In genomic region chr14:71532349-71532748, GRCh38 we compare ENCODE assay signal across 13 cellular contexts.
A peak's percentile ranks its signal among the peaks of the same experiment; 100 is the strongest.
DNase-seq lines count a peak whose midpoint lies in the region; ATAC-seq and TF ChIP-seq lines count a peak whose summit lies in the region.
"Had no signal": no experiment of that assay in that cellular context is flagged by ENCODE, and none has a peak within 500 bp of the region (broad histone marks: within the 10 kb centered on the region; RNA-seq: fewer than 3 reads in every experiment).

No MANE protein-coding gene starts in this region.

- H3K4me1 ChIP-seq in right atrium auricular region (peaks cover 0 to 13% of the 10 kb centered on the region in 2 donors), aorta (ENCODE audit: control insufficient read depth in 1 of 2, insufficient read depth in 2 of 2, low read length in 2 of 2) (peaks cover 0 to 4% of the 10 kb centered on the region in 2 donors)
- no peaks in the 10 kb centered on the region for H3K4me1 ChIP-seq in CD8-positive, alpha-beta memory T cell (ENCODE audit: insufficient read depth, low read length)

- POLR2A ChIA-PET in CD8-positive, alpha-beta memory T cell (lab: Charles Lee): no interaction called here

- ATAC-seq in Right ventricle myocardium inferior: no peak
- peak; percentile 81 for ATAC-seq in aorta (ENCODE audit: low FRiP score)
- ATAC-seq: natural killer cell treated with Interleukin-12 subunit alpha and Interleukin-12 subunit beta and Interleukin-15 and Interleukin-18, amount 100 ng/mL, for 72 hours; WTC11 had no signal

- H3K27me3 Mint-ChIP-seq in CD8-positive, alpha-beta memory T cell: no peaks in the 10 kb centered on the region
- H3K27me3 Mint-ChIP-seq: natural killer cell treated with Interleukin-12 subunit alpha and Interleukin-12 subunit beta and Interleukin-15 and Interleukin-18, amount 100 ng/mL, for 72 hours had no signal

- peaks cover 1 to 8% (median 7%) of the 10 kb centered on the region in 3 donors for H3K4me1 Mint-ChIP-seq in CD8-positive, alpha-beta memory T cell

- 24 to 34% methylated on average over 4 of the region's 4 CpGs for WGBS in aorta, 2 donors

- in situ Hi-C loops in SK-MEL-5 (cut with HindIII; ENCODE audit: low pct_unique_long_range_greater_than_20kb, low sequenced_read_pairs): no loop called here

- no peaks in the 10 kb centered on the region for H3K36me3 ChIP-seq in right atrium auricular region
- H3K36me3 ChIP-seq in aorta (ENCODE audit: control insufficient read depth in 1 of 2, insufficient read depth in 2 of 2, low read length in 1 of 2): no peaks in the 10 kb centered on the region
- no peaks in the 10 kb centered on the region for H3K36me3 ChIP-seq in CD8-positive, alpha-beta memory T cell (ENCODE audit: insufficient read depth, low read length)

- peak overlapping the region in 1 of 2 donors; percentile 33 for H3K27ac ChIP-seq in right atrium auricular region
- H3K27ac ChIP-seq in aorta (ENCODE audit: low read depth in 1 of 2, low read length in 2 of 2): peak overlapping the region in 1 of 2 donors; percentile 68
- no peak overlapping the region for H3K27ac ChIP-seq in CD8-positive, alpha-beta memory T cell (ENCODE audit: low read depth, low read length)
- H3K27ac ChIP-seq: epithelial cell of prostate had no signal

- peak overlapping the region in 1 of 8 donors; percentile 7 for H3K27ac Mint-ChIP-seq in CD8-positive, alpha-beta memory T cell
- H3K27ac Mint-ChIP-seq: natural killer cell treated with Interleukin-12 subunit alpha and Interleukin-12 subunit beta and Interleukin-15 and Interleukin-18, amount 100 ng/mL, for 72 hours had no signal

- DNase-seq in right atrium auricular region (ENCODE audit: low spot score): peak; percentile 60
- no peak for DNase-seq in Right ventricle myocardium inferior (ENCODE audit: missing footprints)
- DNase-seq in SK-MEL-5 (ENCODE audit: low read depth, low spot score): peak; percentile 43
- peak; percentile 49 for DNase-seq in fibroblast of the conjunctiva (ENCODE audit: low read depth)
- peak in 1 of 2 donors; percentile 54 for DNase-seq in aorta
- DNase-seq in CD8-positive, alpha-beta memory T cell: no peak
- no peak for DNase-seq in stimulated activated naive CD4-positive, alpha-beta T cell treated with Interleukin-2 at 50 U/mL for 16 hours (lab: John Stamatoyannopoulos, UW)
- no peak for DNase-seq in stimulated activated naive CD4-positive, alpha-beta T cell (lab: John Stamatoyannopoulos, UW)
- DNase-seq: EL had no signal

- CTCF ChIA-PET in CD8-positive, alpha-beta memory T cell (lab: Charles Lee): no interaction called here

- no peak for TF ChIP-seq CTCF in right atrium auricular region (IDR thresholded peaks at IDR 0.05)

- H3K9me3 ChIP-seq in right atrium auricular region (no peaks in the 10 kb centered on the region), aorta (ENCODE audit: control insufficient read depth, low read length) (no peaks in the 10 kb centered on the region)
- no peaks in the 10 kb centered on the region for H3K9me3 ChIP-seq in CD8-positive, alpha-beta memory T cell (ENCODE audit: low read length)

- intact Hi-C loops in Right ventricle myocardium inferior (cut with DNase I) (loop anchor here (10.0 kb wide), 1 partner anchor 122 kb away; no protein-coding TSS in a partner anchor), aorta (cut with DNase I) (loop anchor here in 1 of 2 donors (5.0 to 10.0 kb wide), 3 partner anchors 120 to 208 kb away; partner anchors contain the start of gene SIPA1L1)

- no peaks in the 10 kb centered on the region for H3K27me3 ChIP-seq in right atrium auricular region
- no peaks in the 10 kb centered on the region for H3K27me3 ChIP-seq in aorta (ENCODE audit: control insufficient read depth in 1 of 2, insufficient read depth in 2 of 2, low read length in 1 of 2)
- no peaks in the 10 kb centered on the region for H3K27me3 ChIP-seq in CD8-positive, alpha-beta memory T cell (ENCODE audit: insufficient read depth, low read length, poor library complexity, severe bottlenecking)

- H3K36me3 Mint-ChIP-seq in CD8-positive, alpha-beta memory T cell: peaks cover 4 to 28% (median 6%) of the 10 kb centered on the region in 3 donors
- H3K36me3 Mint-ChIP-seq: brain; natural killer cell treated with Interleukin-12 subunit alpha and Interleukin-12 subunit beta and Interleukin-15 and Interleukin-18, amount 100 ng/mL, for 72 hours had no signal

- H3K4me3 ChIP-seq in right atrium auricular region (no peak overlapping the region), aorta (ENCODE audit: low read length in 2 of 2) (no peak overlapping the region)
- H3K4me3 ChIP-seq in CD8-positive, alpha-beta memory T cell (ENCODE audit: low read length): no peak overlapping the region

- H3K9me3 Mint-ChIP-seq in CD8-positive, alpha-beta memory T cell: no peaks in the 10 kb centered on the region
- H3K9me3 Mint-ChIP-seq: brain; natural killer cell treated with Interleukin-12 subunit alpha and Interleukin-12 subunit beta and Interleukin-15 and Interleukin-18, amount 100 ng/mL, for 72 hours; WTC11 had no signal

- H3K4me3 Mint-ChIP-seq in CD8-positive, alpha-beta memory T cell: no peak overlapping the region
- H3K4me3 Mint-ChIP-seq: brain; natural killer cell treated with Interleukin-12 subunit alpha and Interleukin-12 subunit beta and Interleukin-15 and Interleukin-18, amount 100 ng/mL, for 72 hours; WTC11 had no signal

Comparison
In these comparisons a context has a peak if more than half of its experiments do, and no peak if none do; other contexts are left out.
1. DNase-seq: peak in right atrium auricular region (single experiment), SK-MEL-5 (single experiment) and fibroblast of the conjunctiva (single experiment); none in Right ventricle myocardium inferior (single experiment), CD8-positive, alpha-beta memory T cell (0 of 5), stimulated activated naive CD4-positive, alpha-beta T cell treated with Interleukin-2 at 50 U/mL for 16 hours (single experiment) and stimulated activated naive CD4-positive, alpha-beta T cell (0 of 6).